1 cellular context compared by ENCODE assay signal in the genomic region with DNA sequence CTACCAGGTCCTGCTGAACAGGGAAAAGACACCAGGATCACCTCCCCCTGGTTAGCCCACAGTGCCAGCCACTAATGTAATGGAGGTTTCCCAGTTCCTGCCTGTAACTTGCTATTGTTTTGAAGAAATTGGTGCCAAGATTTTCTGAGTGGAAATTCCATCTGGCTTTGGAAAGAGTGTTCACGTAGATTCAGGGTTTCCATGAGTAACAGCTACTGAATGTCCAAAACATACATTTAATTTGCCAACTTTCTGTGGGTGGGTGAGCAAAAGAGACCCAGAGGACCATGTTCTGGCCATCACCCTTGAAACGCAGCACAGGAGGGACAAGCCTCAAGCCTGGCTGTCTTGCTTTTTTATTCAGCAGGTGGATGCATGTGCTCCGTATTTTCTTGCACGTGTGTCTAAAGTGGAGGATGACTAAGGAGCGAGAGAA.
TF ChIP-seq lines count a peak whose summit lies in the region.

No MANE protein-coding gene starts in this region.

TF ChIP-seq in IMR-90, 13 proteins besides CTCF, POLR2A, EP300 and RAD21 (continued from another document):
- TF ChIP-seq RCOR1 (IDR thresholded peaks at IDR 0.05; ENCODE audit: insufficient replicate concordance, low read length) (peak; percentile 19), BHLHE40 (IDR thresholded peaks at IDR 0.05; ENCODE audit: low read depth, low read length) (peak; percentile 73), RFX5 (IDR thresholded peaks at IDR 0.05; ENCODE audit: low read depth, low read length) (no peak), FOS (IDR thresholded peaks at IDR 0.05; ENCODE audit: low read depth, low read length) (no peak)
TF ChIP-seq in IMR-90: peak in this region for 2.
